ENCODE assay signal across 23 cellular contexts in genomic region chr16:69119536-69119935, GRCh38. TPM values are rescaled to one million over a fixed set of nuclear protein-coding genes. Genes with fewer than 3 reads are reported as not detected.
"Had no signal": no experiment of that assay in that cellular context is flagged by ENCODE, and none has a peak within 500 bp of the region (broad histone marks: within the 10 kb centered on the region; RNA-seq: fewer than 3 reads in every experiment).

No MANE protein-coding gene starts in this region.

- H3K27me3 ChIP-seq: SJSA1 had no signal

- H3K4me1 ChIP-seq: SJSA1 had no signal

- FAIRE-seq: HTR-8/SVneo, RCC 7860 had no signal

- H3K9me3 ChIP-seq: SJSA1 had no signal

- H3K27ac ChIP-seq: HL-60, SJSA1, SK-N-MC had no signal

- H3K4me3 ChIP-seq: SJSA1, SK-N-MC had no signal

- DNase-seq: KBM-7, MV-4-11, NCI-H1048, NCI-H1105, NCI-H1417, NCI-H1436 treated with DMSO at 0.1 percent for 48 hours, NCI-H1694, NCI-H187 treated with DMSO at 0.1 percent for 48 hours, NCI-H2029 treated with DMSO at 0.1 percent for 48 hours, NCI-H2171 treated with DMSO at 0.1 percent for 48 hours, NCI-H2227 treated with DMSO at 0.1 percent for 48 hours, NCI-H524, NCI-H526 treated with DMSO at 0.1 percent for 48 hours, NCI-H748 treated with DMSO at 0.1 percent for 48 hours, Right ventricle myocardium superior, RPMI8226, SIG-M5 had no signal

RNA-seq across cellular contexts. Expression of gene HAS3, which starts 14.1 kb away (rescaled TPM):
- total RNA-seq: NCI-H460 had no signal
